ENCODE assay signal across 10 cellular contexts in genomic region chr1:183306317-183307042, GRCh38.
DNase-seq lines count a peak whose midpoint lies in the region; ATAC-seq, FAIRE-seq and TF ChIP-seq lines count a peak whose summit lies in the region.
"Had no signal": no experiment of that assay in that cellular context is flagged by ENCODE, and none has a peak within 500 bp of the region (broad histone marks: within the 10 kb centered on the region; RNA-seq: fewer than 3 reads in every experiment).

No MANE protein-coding gene starts in this region.

- no peaks in the 10 kb centered on the region for H3K36me3 Mint-ChIP-seq in HFFc6 (ENCODE audit: low read depth)
- no peaks in the 10 kb centered on the region for H3K36me3 Mint-ChIP-seq in activated T-cell treated with anti-CD3 and anti-CD28 coated beads, Interleukin-2, amount 50 U/mL, for 4 hours (ENCODE audit: insufficient read depth)
- H3K36me3 Mint-ChIP-seq: activated naive CD8-positive, alpha-beta T cell treated with anti-CD3 and anti-CD28 coated beads, Interleukin-2, amount 10 ng/mL, durations not matched to agents 7 days and 5 days; mesothelial cell of epicardium had no signal

- FAIRE-seq in HepG2 (lab: Jason Lieb, UNC), result no peak

- H3K27me3 Mint-ChIP-seq in HFFc6 (ENCODE audit: insufficient read depth), result peaks cover 2% of the 10 kb centered on the region; the same call in 1 of the 2 replicates
- peaks cover 2% of the 10 kb centered on the region for H3K27me3 Mint-ChIP-seq in activated T-cell treated with anti-CD3 and anti-CD28 coated beads, Interleukin-2, amount 50 U/mL, for 4 hours (ENCODE audit: low read depth)

- 55% methylated on average over 4 of the region's 5 CpGs for WGBS in HepG2 (ENCODE audit: low lambda C conversion rate)
- 42 to 62% methylated on average over 5 of the region's 5 CpGs for WGBS in esophagus squamous epithelium, 2 donors

- TF ChIP-seq POLR2A in HepG2 (IDR thresholded peaks at IDR 0.05; ENCODE audit: insufficient read depth in 1 of 2, low read depth in 2 of 2, low read length in 2 of 2) (no peak), esophagus squamous epithelium (IDR thresholded peaks at IDR 0.05) (no peak)

- no peak overlapping the region for H2AFZ ChIP-seq in SU-DHL-6 (ENCODE audit: low read depth, low read length, severe bottlenecking)
- no peak overlapping the region for H2AFZ ChIP-seq in HepG2 (ENCODE audit: low read length)

- H3K36me3 ChIP-seq in SU-DHL-6 (ENCODE audit: low read length) (no peaks in the 10 kb centered on the region), HepG2 (replicated peaks in 1 of 2; ENCODE audit: control insufficient read depth in 1 of 2, insufficient read depth in 2 of 2, low read length in 2 of 2) (no peaks in the 10 kb centered on the region), esophagus squamous epithelium (no peaks in the 10 kb centered on the region)

- no peaks in the 10 kb centered on the region for H3K79me2 ChIP-seq in SU-DHL-6 (ENCODE audit: insufficient read depth, low read length)
- no peaks in the 10 kb centered on the region for H3K79me2 ChIP-seq in HepG2 (ENCODE audit: insufficient read depth, low read length)

- no peak overlapping the region for H3K4me3 Mint-ChIP-seq in HFFc6
- H3K4me3 Mint-ChIP-seq in activated T-cell treated with anti-CD3 and anti-CD28 coated beads, Interleukin-2, amount 50 U/mL, for 4 hours, result no peak overlapping the region
- H3K4me3 Mint-ChIP-seq: activated naive CD8-positive, alpha-beta T cell treated with anti-CD3 and anti-CD28 coated beads, Interleukin-2, amount 10 ng/mL, durations not matched to agents 7 days and 5 days; mesothelial cell of epicardium had no signal

- intact Hi-C loops in HepG2 (cut with micrococcal nuclease; ENCODE audit: unreplicated experiment) (no loop called here), esophagus squamous epithelium (cut with DNase I) (no loop called here)

- H3K4me2 ChIP-seq in SU-DHL-6 (ENCODE audit: low read depth, low read length, poor library complexity, severe bottlenecking) (no peak overlapping the region), HepG2 (ENCODE audit: low read depth, low read length) (no peak overlapping the region)

- POLR2A ChIA-PET in HepG2 (lab: Yijun Ruan, JAX), result no interaction called here

- no peaks in the 10 kb centered on the region for H3K9me2 ChIP-seq in SU-DHL-6 (replicated peaks; ENCODE audit: insufficient read depth, low read length)

- TF ChIP-seq RAD21 in HepG2 (CRISPR knock-in tag; IDR thresholded peaks at IDR 0.05), result no peak

- no peak overlapping the region for H3K4me3 ChIP-seq in SU-DHL-6 (ENCODE audit: insufficient read depth, low read length, poor library complexity, severe bottlenecking)
- H3K4me3 ChIP-seq in HepG2 (replicated peaks in 1 of 3; ENCODE audit: insufficient read depth in 1 of 3, low read depth in 2 of 3, low read length in 3 of 3), result no peak overlapping the region
- H3K4me3 ChIP-seq in esophagus squamous epithelium, result no peak overlapping the region

- TF ChIP-seq CTCF in HFFc6 (IDR thresholded peaks at IDR 0.05) (peak; percentile 68), SU-DHL-6 (IDR thresholded peaks at IDR 0.05; ENCODE audit: insufficient read depth, low read length, poor library complexity, severe bottlenecking) (peak; percentile 31), HepG2 (CRISPR knock-in tag; IDR thresholded peaks at IDR 0.05) (peak; percentile 18; the same call in 1 of the 2 replicates), esophagus squamous epithelium (IDR thresholded peaks at IDR 0.05) (peak in 3 of 6 experiments; percentile 15 to 40 (median 25))

- peak; percentile 82 for ATAC-seq in HepG2
- ATAC-seq in activated T-cell treated with anti-CD3 and anti-CD28 coated beads, Interleukin-2, amount 50 U/mL, for 4 hours, result no peak
- no peak for ATAC-seq in GM18861 (IDR thresholded peaks at IDR 0.05; ENCODE audit: unreplicated experiment)

- no TSS peak for BruUV-seq in HepG2 (replicated peaks; lab: Mats Ljungman, UMichigan)

- no peaks in the 10 kb centered on the region for H3K9me3 Mint-ChIP-seq in HFFc6
- H3K9me3 Mint-ChIP-seq in activated T-cell treated with anti-CD3 and anti-CD28 coated beads, Interleukin-2, amount 50 U/mL, for 4 hours, result no peaks in the 10 kb centered on the region
- H3K9me3 Mint-ChIP-seq: activated naive CD8-positive, alpha-beta T cell treated with anti-CD3 and anti-CD28 coated beads, Interleukin-2, amount 10 ng/mL, durations not matched to agents 7 days and 5 days had no signal

- H3K27me3 ChIP-seq in SU-DHL-6 (ENCODE audit: low read length) (no peaks in the 10 kb centered on the region), HepG2 (ENCODE audit: control insufficient read depth in 1 of 2, insufficient read depth in 2 of 2, low read length in 2 of 2) (peaks cover 0 to 23% of the 10 kb centered on the region in 2 experiments; a peak in 2 of 5 replicates), esophagus squamous epithelium (no peaks in the 10 kb centered on the region)

- CTCF ChIA-PET in HepG2 (lab: Yijun Ruan, JAX; ENCODE audit: low intra/inter-chr PET ratio, low total read pairs), result no interaction called here

- H3K9ac ChIP-seq in SU-DHL-6 (ENCODE audit: low read length) (no peak overlapping the region), HepG2 (ENCODE audit: insufficient read depth, low read depth, low read length) (no peak overlapping the region)

- peaks cover 43% of the 10 kb centered on the region for H3K4me1 Mint-ChIP-seq in HFFc6 (ENCODE audit: low read depth)
- H3K4me1 Mint-ChIP-seq in activated T-cell treated with anti-CD3 and anti-CD28 coated beads, Interleukin-2, amount 50 U/mL, for 4 hours (ENCODE audit: low read depth), result peaks cover 5% of the 10 kb centered on the region
- H3K4me1 Mint-ChIP-seq: activated naive CD8-positive, alpha-beta T cell treated with anti-CD3 and anti-CD28 coated beads, Interleukin-2, amount 10 ng/mL, durations not matched to agents 7 days and 5 days had no signal

- no peaks in the 10 kb centered on the region for H4K20me1 ChIP-seq in SU-DHL-6 (ENCODE audit: low read depth, low read length)
- no peaks in the 10 kb centered on the region for H4K20me1 ChIP-seq in HepG2 (ENCODE audit: insufficient read depth, low read length)

- H3K9me3 ChIP-seq in SU-DHL-6 (ENCODE audit: insufficient read depth, low read length) (no peaks in the 10 kb centered on the region), HepG2 (ENCODE audit: low read length) (no peaks in the 10 kb centered on the region), esophagus squamous epithelium (no peaks in the 10 kb centered on the region)

- no peak for TF ChIP-seq EP300 in HepG2 (IDR thresholded peaks at IDR 0.05; ENCODE audit: low read depth in 2 of 2, low read length in 2 of 2)
- TF ChIP-seq EP300 in HepG2 (CRISPR knock-in tag; IDR thresholded peaks at IDR 0.05; ENCODE audit: borderline replicate concordance), result no peak

- in situ Hi-C loops in HepG2 (cut with HindIII; ENCODE audit: extremely low pct_ligation_motif_present, low pct_unique_long_range_greater_than_20kb), result no loop called here

- peak; percentile 22 for DNase-seq in DMS153 (lab: John Stamatoyannopoulos, UW)
- DNase-seq in HFFc6, result no peak
- DNase-seq in HepG2 (ENCODE audit: low spot score), result peak; percentile 39
- no peak for DNase-seq in activated T-cell treated with anti-CD3 and anti-CD28 coated beads, Interleukin-2, amount 50 U/mL, for 4 hours
- DNase-seq in NCI-H1092 treated with DMSO at 0.1 percent for 48 hours (lab: John Stamatoyannopoulos, UW), result no peak
- no peak for DNase-seq in esophagus squamous epithelium (lab: John Stamatoyannopoulos, UW)
- DNase-seq: activated naive CD8-positive, alpha-beta T cell treated with anti-CD3 and anti-CD28 coated beads, Interleukin-2, amount 10 ng/mL, durations not matched to agents 7 days and 5 days had no signal

- no peaks in the 10 kb centered on the region for H3K4me1 ChIP-seq in HepG2 (ENCODE audit: insufficient read depth, low read length)
- H3K4me1 ChIP-seq in esophagus squamous epithelium, result peaks cover 0 to 28% (median 20%) of the 10 kb centered on the region in 3 donors

- no peak overlapping the region for H3K27ac Mint-ChIP-seq in HFFc6
- H3K27ac Mint-ChIP-seq: activated naive CD8-positive, alpha-beta T cell treated with anti-CD3 and anti-CD28 coated beads, Interleukin-2, amount 10 ng/mL, durations not matched to agents 7 days and 5 days; mesothelial cell of epicardium had no signal

- no peak overlapping the region for H3K27ac ChIP-seq in SU-DHL-6 (ENCODE audit: low read depth, low read length)
- no peak overlapping the region for H3K27ac ChIP-seq in HepG2 (ENCODE audit: extremely low read length, insufficient read depth, low read length)
- no peak overlapping the region for H3K27ac ChIP-seq in esophagus squamous epithelium

- no peaks in the 10 kb centered on the region for H3F3A ChIP-seq in SU-DHL-6 (ENCODE audit: insufficient read depth)

TF ChIP-seq in HepG2, 621 proteins besides CTCF, POLR2A, EP300 and RAD21:
- TF ChIP-seq NR2F6 (IDR thresholded peaks at IDR 0.05) (0 out of 2 replicates have a peak, but pooled peaks have one; percentile 35), NR2F6 (CRISPR knock-in tag; IDR thresholded peaks at IDR 0.05) (0 out of 2 replicates have a peak, but pooled peaks have one; percentile 11), ZNF580 (CRISPR knock-in tag; IDR thresholded peaks at IDR 0.05; ENCODE audit: borderline replicate concordance, low read depth) (no peak), FOXA3 (CRISPR knock-in tag; IDR thresholded peaks at IDR 0.05) (0 out of 2 replicates have a peak, but pooled peaks have one; percentile 31), ZNF614 (CRISPR knock-in tag; IDR thresholded peaks at IDR 0.05; ENCODE audit: borderline replicate concordance) (no peak)
- TF ChIP-seq, protein P1, sequence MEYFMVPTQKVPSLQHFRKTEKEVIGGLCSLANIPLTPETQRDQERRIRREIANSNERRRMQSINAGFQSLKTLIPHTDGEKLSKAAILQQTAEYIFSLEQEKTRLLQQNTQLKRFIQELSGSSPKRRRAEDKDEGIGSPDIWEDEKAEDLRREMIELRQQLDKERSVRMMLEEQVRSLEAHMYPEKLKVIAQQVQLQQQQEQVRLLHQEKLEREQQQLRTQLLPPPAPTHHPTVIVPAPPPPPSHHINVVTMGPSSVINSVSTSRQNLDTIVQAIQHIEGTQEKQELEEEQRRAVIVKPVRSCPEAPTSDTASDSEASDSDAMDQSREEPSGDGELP (IDR thresholded peaks at IDR 0.05; ENCODE audit: borderline replicate concordance, low read depth), result peak; percentile 60; the same call in 1 of the 2 replicates

Comparison
In these comparisons a context has a peak if more than half of its experiments do, and no peak if none do; other contexts are left out.
1. DNase-seq: peak in DMS153 (single experiment) and HepG2 (single experiment); none in HFFc6 (single experiment), activated T-cell treated with anti-CD3 and anti-CD28 coated beads, Interleukin-2, amount 50 U/mL, for 4 hours (single experiment), NCI-H1092 treated with DMSO at 0.1 percent for 48 hours (single experiment) and esophagus squamous epithelium (single experiment).